ENCODE assay signal across 20 cellular contexts in the genomic region with DNA sequence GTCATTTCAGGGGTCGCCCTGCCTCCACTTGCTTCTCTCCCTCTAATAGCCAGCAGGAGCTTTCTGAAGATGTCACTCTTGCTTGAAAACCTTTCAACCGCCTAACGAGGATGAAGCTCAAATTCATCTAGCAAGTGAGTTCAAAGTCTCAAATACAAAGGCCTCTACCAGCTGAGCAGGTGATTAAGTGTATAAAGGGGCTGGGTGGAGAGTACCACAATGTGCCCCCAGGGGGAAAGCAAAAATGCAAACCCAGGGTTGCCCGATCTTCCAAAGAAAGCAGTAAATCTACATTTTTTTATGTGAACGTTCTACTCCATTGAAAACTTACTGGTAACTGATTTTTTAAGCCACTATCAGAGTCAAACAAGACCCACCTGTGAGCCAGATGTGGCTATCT. TPM values are rescaled to one million over a fixed set of nuclear protein-coding genes. Genes with fewer than 3 reads are reported as not detected.
DNase-seq lines count a peak whose midpoint lies in the region; ATAC-seq and TF ChIP-seq lines count a peak whose summit lies in the region.
"Had no signal": no experiment of that assay in that cellular context is flagged by ENCODE, and none has a peak within 500 bp of the region (broad histone marks: within the 10 kb centered on the region; RNA-seq: fewer than 3 reads in every experiment).

No MANE protein-coding gene starts in this region.

- no peaks in the 10 kb centered on the region for H3K4me1 Mint-ChIP-seq in endodermal cell
- H3K4me1 Mint-ChIP-seq: CD4-positive, alpha-beta memory T cell; IgD-negative memory B cell had no signal

- CTCF ChIA-PET in Panc1 (lab: Charles Lee) = no interaction called here

- no peaks in the 10 kb centered on the region for H3K36me3 Mint-ChIP-seq in endodermal cell (ENCODE audit: low read depth)
- H3K36me3 Mint-ChIP-seq: CD4-positive, alpha-beta memory T cell; IgD-negative memory B cell had no signal

- DNase-seq in NCI-H146 (lab: John Stamatoyannopoulos, UW) (peak; percentile 5), NCI-H146 treated with DMSO at 0.1 percent for 48 hours (lab: John Stamatoyannopoulos, UW; ENCODE audit: unreplicated experiment) (no peak), Panc1 (ENCODE audit: low read depth, low spot score) (no peak), endodermal cell (no peak), NCI-H1092 treated with DMSO at 0.1 percent for 48 hours (lab: John Stamatoyannopoulos, UW) (no peak), heart left ventricle (no peak), HUDEP-2 (lab: John Stamatoyannopoulos, UW; ENCODE audit: unreplicated experiment in 76 of 76) (no peak)
- DNase-seq: AML-193; Calu3; CD4-positive, alpha-beta memory T cell; DMS79 treated with DMSO at 0.1 percent for 48 hours; GF-D8; GM23248; HFFc6 had no signal

- H3K9me3 ChIP-seq in Panc1 (ENCODE audit: control insufficient read depth, insufficient read depth, low read depth, low read length) (no peaks in the 10 kb centered on the region), endodermal cell (ENCODE audit: control insufficient read depth, low read length) (no peaks in the 10 kb centered on the region), heart left ventricle (no peaks in the 10 kb centered on the region)
- H3K9me3 ChIP-seq: A549 had no signal

- H3K4me1 ChIP-seq in Panc1 (ENCODE audit: control insufficient read depth, insufficient read depth, low read length) = peaks cover 50% of the 10 kb centered on the region
- H3K4me1 ChIP-seq in endodermal cell (ENCODE audit: control insufficient read depth, insufficient read depth, low read length) = no peaks in the 10 kb centered on the region
- no peaks in the 10 kb centered on the region for H3K4me1 ChIP-seq in heart left ventricle

- H3K4me3 Mint-ChIP-seq in endodermal cell = no peak overlapping the region
- H3K4me3 Mint-ChIP-seq: CD4-positive, alpha-beta memory T cell; HFFc6; IgD-negative memory B cell had no signal

- in situ Hi-C loops in Panc1 (cut with HindIII; ENCODE audit: low pct_unique_long_range_greater_than_20kb, low sequenced_read_pairs) = no loop called here

- H3K27me3 ChIP-seq in Panc1 (ENCODE audit: control insufficient read depth, insufficient read depth, low read length) (no peaks in the 10 kb centered on the region), endodermal cell (ENCODE audit: control insufficient read depth, insufficient read depth, low read length, poor library complexity, severe bottlenecking) (no peaks in the 10 kb centered on the region), heart left ventricle (peaks cover 0 to 29% (median 0%) of the 10 kb centered on the region in 9 donors)

- H3K36me3 ChIP-seq in Panc1 (ENCODE audit: control insufficient read depth, insufficient read depth, low read length) (no peaks in the 10 kb centered on the region), endodermal cell (ENCODE audit: control insufficient read depth, insufficient read depth, low read length) (no peaks in the 10 kb centered on the region), heart left ventricle (no peaks in the 10 kb centered on the region)

- no peak overlapping the region for H3K9ac ChIP-seq in endodermal cell (ENCODE audit: extremely low read depth, low read length, poor library complexity, severe bottlenecking)
- H3K9ac ChIP-seq: GM23248 had no signal

- H3K4me3 ChIP-seq in Panc1 (ENCODE audit: low read depth in 2 of 2, low read length in 2 of 2) (no peak overlapping the region), endodermal cell (ENCODE audit: low read length) (no peak overlapping the region), heart left ventricle (no peak overlapping the region)
- H3K4me3 ChIP-seq: A549, GM23248 had no signal

- no peak for TF ChIP-seq CTCF in Panc1 (IDR thresholded peaks at IDR 0.05)
- TF ChIP-seq CTCF in endodermal cell (conservative IDR thresholded peaks at IDR 0.05) = peak; percentile 33
- TF ChIP-seq CTCF in heart left ventricle (IDR thresholded peaks at IDR 0.05) = no peak

- no peak overlapping the region for H3K27ac Mint-ChIP-seq in endodermal cell
- H3K27ac Mint-ChIP-seq: CD4-positive, alpha-beta memory T cell; HFFc6; IgD-negative memory B cell had no signal

- H3K9me3 Mint-ChIP-seq in endodermal cell = no peaks in the 10 kb centered on the region
- H3K9me3 Mint-ChIP-seq: CD4-positive, alpha-beta memory T cell; HFFc6; IgD-negative memory B cell had no signal

- no peaks in the 10 kb centered on the region for H3K27me3 Mint-ChIP-seq in endodermal cell (ENCODE audit: insufficient read depth)

- intact Hi-C loops in Panc1 (cut with micrococcal nuclease; ENCODE audit: unreplicated experiment) (no loop called here), heart left ventricle (cut with DNase I) (no loop called here)

- POLR2A ChIA-PET in Panc1 (lab: Charles Lee) = interaction anchor here (0.6 kb wide), 1 partner anchor 40 kb away, joined by 6 read pairs; no protein-coding TSS in a partner anchor

- no TSS peak for BruUV-seq in Panc1 (replicated peaks; lab: Mats Ljungman, UMichigan)

- peak overlapping the region; percentile 48; the same call in 1 of the 2 replicates for H3K27ac ChIP-seq in Panc1 (ENCODE audit: low read length)
- H3K27ac ChIP-seq in endodermal cell (ENCODE audit: low read depth, low read length) = no peak overlapping the region
- no peak overlapping the region for H3K27ac ChIP-seq in heart left ventricle
- H3K27ac ChIP-seq: 22Rv1, A549, C4-2B, GM23248 had no signal

- 53 to 61% methylated on average over 2 to 5 of the region's 5 CpGs for WGBS in endodermal cell (ENCODE audit: insufficient coverage in 1 of 2, insufficient read length in 1 of 2), 2 experiments
- WGBS in heart left ventricle, 4 donors = 52 to 63% (median 56%) methylated on average over 5 of the region's 5 CpGs

- ATAC-seq in Panc1 (no peak), heart left ventricle (no peak)
- ATAC-seq: A549, HCT116, HepG2 had no signal

- no peak for TF ChIP-seq POLR2A in heart left ventricle (IDR thresholded peaks at IDR 0.05)

RNA-seq across cellular contexts. Expression of gene GRIP2, which starts 50.5 kb away (rescaled TPM):
- total RNA-seq in Panc1 (2021; ENCODE audit: unreplicated experiment) (6.5 TPM), endodermal cell (1 to 10 TPM; 2.0 to 2.2 TPM), heart left ventricle (10 to 100 TPM in 8 of 9 donors, 1 to 10 TPM in 1; 5.8 to 56.7 (median 28.7) TPM)
- polyA plus RNA-seq in Panc1 (2012; ENCODE audit: insufficient read length) = 5.2 TPM
- 1.1 TPM for polyA plus RNA-seq in endodermal cell (2013, experiment 1 of 2)
- polyA plus RNA-seq in endodermal cell (2013, experiment 2 of 2) = 0.79 TPM
- 10 to 100 TPM in 1 of 2 donors, 1 to 10 TPM in 1; 6.3 to 42.6 TPM for polyA plus RNA-seq in heart left ventricle
- total RNA-seq: Calu3; CD4-positive, alpha-beta memory T cell had no signal
- polyA plus RNA-seq: CD4-positive, alpha-beta memory T cell; IgD-negative memory B cell had no signal
